In the genomic region with DNA sequence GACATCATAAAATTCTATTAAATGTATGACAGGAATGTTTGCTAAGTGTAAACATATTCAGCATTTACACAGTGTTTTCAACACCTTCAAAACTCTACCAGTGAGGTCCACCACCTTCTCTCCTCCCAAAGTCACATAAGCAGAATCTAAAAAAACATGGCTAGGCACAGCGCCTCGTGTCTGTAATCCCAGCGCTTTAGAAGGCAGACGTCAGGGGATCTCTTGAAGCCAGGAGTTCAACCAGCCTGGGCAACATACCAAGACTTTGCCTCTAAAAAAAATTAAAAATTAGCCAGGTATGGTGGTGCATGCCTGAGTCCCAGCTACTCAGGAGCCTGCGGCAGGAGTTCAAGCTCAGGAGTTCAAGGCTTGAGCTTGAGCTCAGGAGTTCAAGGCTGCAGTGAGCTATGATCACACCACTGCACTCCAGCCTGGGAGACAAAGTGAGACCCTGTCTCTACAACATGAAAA, we compare ENCODE assay signal across 13 cellular contexts. TPM values are rescaled to one million over a fixed set of nuclear protein-coding genes. Genes with fewer than 3 reads are reported as not detected.
DNase-seq lines count a peak whose midpoint lies in the region; ATAC-seq and TF ChIP-seq lines count a peak whose summit lies in the region.
"Had no signal": no experiment of that assay in that cellular context is flagged by ENCODE, and none has a peak within 500 bp of the region (broad histone marks: within the 10 kb centered on the region; RNA-seq: fewer than 3 reads in every experiment).

No MANE protein-coding gene starts in this region.

- H3F3A ChIP-seq in PC-3 (ENCODE audit: low read length, unreplicated experiment): no peaks in the 10 kb centered on the region

- intact Hi-C loops in Calu3 (cut with micrococcal nuclease; ENCODE audit: unreplicated experiment) (no loop called here), PC-3 (cut with micrococcal nuclease) (loop anchor here (1.0 kb wide), 1 partner anchor 30 kb away; a partner anchor contains a TSS), sigmoid colon (cut with DNase I) (no loop called here)

- no peak overlapping the region for H3K27ac Mint-ChIP-seq in Calu3 (ENCODE audit: unreplicated experiment)
- H3K27ac Mint-ChIP-seq in endodermal cell: no peak overlapping the region
- H3K27ac Mint-ChIP-seq: activated CD4-positive, alpha-beta T cell treated with anti-CD3 and anti-CD28 coated beads, Interleukin-2, amount 10 ng/mL, durations not matched to agents 24 days and 14 days; activated T-helper 2 cell treated with anti-CD3 and anti-CD28 coated beads, Interferon-gamma antibody, Interleukin-2, Interleukin-4, amounts not matched to agents 10 μg/mL and 5 μg/mL and 100 μg/mL, durations not matched to agents 14 hours and 24 hours and 36 hours; stimulated activated naive CD8-positive, alpha-beta T cell treated with anti-CD3 and anti-CD28 coated beads, Interleukin-15, amount 100 ng/mL, for 72 hours had no signal

- 19 to 66% methylated on average over 5 of the region's 5 CpGs for WGBS in sigmoid colon, 2 donors
- 86 to 98% methylated on average over 5 of the region's 5 CpGs for WGBS in endodermal cell (ENCODE audit: insufficient coverage in 1 of 2, insufficient read length in 1 of 2), 2 experiments

- H3K27me3 Mint-ChIP-seq in Calu3 (ENCODE audit: unreplicated experiment) (no peaks in the 10 kb centered on the region), endodermal cell (ENCODE audit: insufficient read depth) (no peaks in the 10 kb centered on the region)
- H3K27me3 Mint-ChIP-seq: activated CD4-positive, alpha-beta T cell treated with anti-CD3 and anti-CD28 coated beads, Interleukin-2, amount 10 ng/mL, durations not matched to agents 24 days and 14 days; stimulated activated naive CD8-positive, alpha-beta T cell treated with anti-CD3 and anti-CD28 coated beads, Interleukin-15, amount 100 ng/mL, for 72 hours had no signal

- no peak for TF ChIP-seq POLR2A in sigmoid colon (IDR thresholded peaks at IDR 0.05)

- H4K20me1 ChIP-seq in PC-3 (ENCODE audit: low read length): peaks cover 9% of the 10 kb centered on the region; the same call in 1 of the 2 replicates

- no peak overlapping the region for H3K4me3 Mint-ChIP-seq in Calu3 (ENCODE audit: low read depth, unreplicated experiment)
- H3K4me3 Mint-ChIP-seq in endodermal cell: no peak overlapping the region
- H3K4me3 Mint-ChIP-seq: activated CD4-positive, alpha-beta T cell treated with anti-CD3 and anti-CD28 coated beads, Interleukin-2, amount 10 ng/mL, durations not matched to agents 24 days and 14 days; stimulated activated naive CD8-positive, alpha-beta T cell treated with anti-CD3 and anti-CD28 coated beads, Interleukin-15, amount 100 ng/mL, for 72 hours had no signal

- no peak overlapping the region for H2AFZ ChIP-seq in PC-3 (ENCODE audit: low read length)

- ATAC-seq in PC-3 (peak; percentile 74), GM19452 (IDR thresholded peaks at IDR 0.05; ENCODE audit: unreplicated experiment) (no peak), GM18873 (IDR thresholded peaks at IDR 0.05; ENCODE audit: low FRiP score, unreplicated experiment) (no peak)
- ATAC-seq: stimulated activated naive CD8-positive, alpha-beta T cell treated with anti-CD3 and anti-CD28 coated beads, Interleukin-15, amount 100 ng/mL, for 72 hours had no signal

- H3K9me2 ChIP-seq in PC-3 (replicated peaks; ENCODE audit: low read length): no peaks in the 10 kb centered on the region

- BruUV-seq in Calu3 (replicated peaks; lab: Mats Ljungman, UMichigan): no TSS peak
- no TSS peak for BruUV-seq in PC-3 (replicated peaks; lab: Mats Ljungman, UMichigan)

- no peak overlapping the region for H3K27ac ChIP-seq in PC-3 (ENCODE audit: low read length)
- peak overlapping the region; percentile 46 to 64 (median 62) for H3K27ac ChIP-seq in sigmoid colon
- no peak overlapping the region for H3K27ac ChIP-seq in endodermal cell (ENCODE audit: low read depth, low read length)

- H3K36me3 ChIP-seq in PC-3 (ENCODE audit: low read depth, low read length) (no peaks in the 10 kb centered on the region), sigmoid colon (no peaks in the 10 kb centered on the region), endodermal cell (ENCODE audit: control insufficient read depth, insufficient read depth, low read length) (peaks cover 4% of the 10 kb centered on the region)
- H3K36me3 ChIP-seq: esophagus squamous epithelium had no signal

- no peak overlapping the region for H3K4me3 ChIP-seq in PC-3 (ENCODE audit: low read length)
- H3K4me3 ChIP-seq in sigmoid colon: no peak overlapping the region
- no peak overlapping the region for H3K4me3 ChIP-seq in endodermal cell (ENCODE audit: low read length)
- H3K4me3 ChIP-seq: esophagus squamous epithelium had no signal

- peaks cover 40% of the 10 kb centered on the region for H3K79me2 ChIP-seq in PC-3 (ENCODE audit: low read length)

- H3K36me3 Mint-ChIP-seq in Calu3 (ENCODE audit: insufficient read depth, unreplicated experiment) (peaks cover 4% of the 10 kb centered on the region), endodermal cell (ENCODE audit: low read depth) (peaks cover 6% of the 10 kb centered on the region)

- no peak for TF ChIP-seq CTCF in Calu3 (IDR thresholded peaks at IDR 0.05; ENCODE audit: unreplicated experiment)
- TF ChIP-seq CTCF in PC-3 (conservative IDR thresholded peaks at IDR 0.05; ENCODE audit: low read depth, low read length): no peak
- no peak for TF ChIP-seq CTCF in sigmoid colon (IDR thresholded peaks at IDR 0.05)
- TF ChIP-seq CTCF in endodermal cell (conservative IDR thresholded peaks at IDR 0.05): no peak

- H3K27me3 ChIP-seq in PC-3 (ENCODE audit: low read length): no peaks in the 10 kb centered on the region
- H3K27me3 ChIP-seq in sigmoid colon: no peaks in the 10 kb centered on the region
- H3K27me3 ChIP-seq in endodermal cell (ENCODE audit: control insufficient read depth, insufficient read depth, low read length, poor library complexity, severe bottlenecking): no peaks in the 10 kb centered on the region
- H3K27me3 ChIP-seq: esophagus squamous epithelium had no signal

- no peak overlapping the region for H3K9ac ChIP-seq in PC-3 (ENCODE audit: low read length)
- no peak overlapping the region for H3K9ac ChIP-seq in endodermal cell (ENCODE audit: extremely low read depth, low read length, poor library complexity, severe bottlenecking)

- H3K9me3 ChIP-seq in PC-3 (ENCODE audit: low read length) (no peaks in the 10 kb centered on the region), sigmoid colon (no peaks in the 10 kb centered on the region), endodermal cell (ENCODE audit: control insufficient read depth, low read length) (no peaks in the 10 kb centered on the region)
- H3K9me3 ChIP-seq: esophagus squamous epithelium had no signal

- POLR2A ChIA-PET in PC-3 (lab: Charles Lee; ENCODE audit: unreplicated experiment): no interaction called here

- H3K4me1 ChIP-seq in PC-3 (ENCODE audit: insufficient read depth, low read length) (0 out of 2 replicates have a peak, but pooled peaks cover 4% of the 10 kb centered on the region), sigmoid colon (peaks cover 0 to 41% (median 29%) of the 10 kb centered on the region in 4 donors), endodermal cell (ENCODE audit: control insufficient read depth, insufficient read depth, low read length) (no peaks in the 10 kb centered on the region)

- no peak for TF ChIP-seq EP300 in sigmoid colon (IDR thresholded peaks at IDR 0.05)

- H3K9me3 Mint-ChIP-seq in Calu3 (ENCODE audit: low read depth, unreplicated experiment) (no peaks in the 10 kb centered on the region), endodermal cell (no peaks in the 10 kb centered on the region)
- H3K9me3 Mint-ChIP-seq: activated CD4-positive, alpha-beta T cell treated with anti-CD3 and anti-CD28 coated beads, Interleukin-2, amount 10 ng/mL, durations not matched to agents 24 days and 14 days; activated T-helper 2 cell treated with anti-CD3 and anti-CD28 coated beads, Interferon-gamma antibody, Interleukin-2, Interleukin-4, amounts not matched to agents 10 μg/mL and 5 μg/mL and 100 μg/mL, durations not matched to agents 14 hours and 24 hours and 36 hours; stimulated activated naive CD8-positive, alpha-beta T cell treated with anti-CD3 and anti-CD28 coated beads, Interleukin-15, amount 100 ng/mL, for 72 hours had no signal

- DNase-seq in Calu3 (peak; percentile 5), PC-3 (no peak), kidney tubule cell (ENCODE audit: low spot score) (peak; percentile 71), sigmoid colon (no peak), endodermal cell (no peak), NCI-H2227 treated with DMSO at 0.1 percent for 48 hours (lab: John Stamatoyannopoulos, UW) (no peak)
- DNase-seq: activated CD4-positive, alpha-beta T cell treated with anti-CD3 and anti-CD28 coated beads, Interleukin-2, amount 10 ng/mL, durations not matched to agents 24 days and 14 days; esophagus squamous epithelium; stimulated activated CD4-positive, alpha-beta T cell treated with anti-CD3 and anti-CD28 coated beads, Interleukin-4, amount 100 ng/mL, for 24 hours; stimulated activated naive CD8-positive, alpha-beta T cell treated with anti-CD3 and anti-CD28 coated beads, Interleukin-15, amount 100 ng/mL, for 72 hours had no signal

- CTCF ChIA-PET in Calu3 (lab: Charles Lee): no interaction called here
- CTCF ChIA-PET in PC-3 (lab: Charles Lee): no interaction called here

- no peak overlapping the region for H3K4me2 ChIP-seq in PC-3 (ENCODE audit: low read length)

- H3K4me1 Mint-ChIP-seq in Calu3 (ENCODE audit: low read depth, unreplicated experiment) (peaks cover 25% of the 10 kb centered on the region), endodermal cell (peaks cover 4% of the 10 kb centered on the region)

RNA-seq across cellular contexts. Expression of a gene that starts 30.0 kb away (rescaled TPM):
- total RNA-seq in Calu3 (2022) (75.2 and 75.3 TPM in 2 replicates), PC-3 (2014; rRNA removed) (22.2 and 26.8 TPM in 2 replicates), sigmoid colon (10 to 100 TPM; 37.6 to 80.3 (median 55.7) TPM), endodermal cell (10 to 100 TPM; 79.9 to 85.2 TPM)
- polyA plus RNA-seq in sigmoid colon: 10 to 100 TPM; 42.5 to 53.4 (median 45.6) TPM
- polyA plus RNA-seq in endodermal cell (2013, experiment 1 of 2): 44.4 TPM
- 38.5 TPM for polyA plus RNA-seq in endodermal cell (2013, experiment 2 of 2)

Comparison
In these comparisons a context has a peak if more than half of its experiments do, and no peak if none do; other contexts are left out.
1. DNase-seq: peak in Calu3 (single experiment) and kidney tubule cell (single experiment); none in PC-3 (single experiment), sigmoid colon (single experiment), endodermal cell (single experiment) and NCI-H2227 treated with DMSO at 0.1 percent for 48 hours (single experiment).
2. H3K27ac ChIP-seq: peak in sigmoid colon (4 of 4); none in PC-3 (single experiment) and endodermal cell (single experiment).